ENCODE assay signal across 19 cellular contexts in the genomic region with DNA sequence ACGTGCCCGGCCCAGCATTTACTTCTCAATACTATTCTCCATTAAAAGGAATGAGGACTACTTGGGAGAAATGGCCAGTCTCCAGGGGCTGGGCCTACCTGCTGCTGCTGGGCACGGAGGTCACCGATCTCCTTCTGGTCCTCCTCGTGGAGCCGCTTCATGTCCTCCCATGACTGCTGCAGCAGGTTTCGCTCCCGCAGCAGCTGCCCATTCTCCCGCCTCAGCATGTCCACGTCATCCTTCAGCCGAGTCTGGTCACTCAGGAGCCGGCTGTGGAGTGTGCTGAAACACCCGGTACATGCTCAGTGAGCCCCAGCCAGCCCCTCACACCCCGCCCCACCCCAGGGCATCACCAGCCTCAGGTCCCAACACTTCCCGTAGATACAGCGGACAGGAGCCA.
DNase-seq lines count a peak whose midpoint lies in the region; ATAC-seq, FAIRE-seq and TF ChIP-seq lines count a peak whose summit lies in the region.
"Had no signal": no experiment of that assay in that cellular context is flagged by ENCODE, and none has a peak within 500 bp of the region (broad histone marks: within the 10 kb centered on the region; RNA-seq: fewer than 3 reads in every experiment).

No MANE protein-coding gene starts in this region.

- peaks cover 30% of the 10 kb centered on the region for H3K79me2 ChIP-seq in keratinocyte (ENCODE audit: control insufficient read depth, insufficient read depth, low read length)

- DNase-seq in RWPE1 (ENCODE audit: low spot score) (no peak), keratinocyte (ENCODE audit: low read depth, low spot score) (no peak), suprapubic skin (ENCODE audit: low spot score in 2 of 2) (no peak), gastrocnemius medialis (no peak), endodermal cell (no peak), RKO (ENCODE audit: low spot score) (no peak)
- DNase-seq: 8988T; AML-193; Caco-2; CD8-positive, alpha-beta memory T cell; DND-41; GDM1; GM23248; H7; IMR-90 had no signal

- peak overlapping the region; percentile 13 for H3K9ac ChIP-seq in keratinocyte (ENCODE audit: control insufficient read depth, extremely low read depth, insufficient read depth, low read length)
- no peak overlapping the region for H3K9ac ChIP-seq in endodermal cell (ENCODE audit: extremely low read depth, low read length, poor library complexity, severe bottlenecking)
- H3K9ac ChIP-seq: BLaER1, GM23248 had no signal

- H3K4me1 ChIP-seq in esophagus (ENCODE audit: control insufficient read depth in 2 of 2, insufficient read depth in 2 of 2, low read length in 1 of 2) (peaks cover 5 to 28% of the 10 kb centered on the region in 2 donors), keratinocyte (ENCODE audit: control insufficient read depth, extremely low read depth, insufficient read depth, low read length) (peaks cover 43% of the 10 kb centered on the region), suprapubic skin (peaks cover 42% of the 10 kb centered on the region), gastrocnemius medialis (peaks cover 0 to 5% of the 10 kb centered on the region in 2 donors), endodermal cell (ENCODE audit: control insufficient read depth, insufficient read depth, low read length) (peaks cover 16% of the 10 kb centered on the region)

- no peaks in the 10 kb centered on the region for H4K20me1 ChIP-seq in keratinocyte (ENCODE audit: control insufficient read depth, extremely low read depth, insufficient read depth, low read length)
- H4K20me1 ChIP-seq: BLaER1 had no signal

- peaks cover 52% of the 10 kb centered on the region for H3K36me3 Mint-ChIP-seq in endodermal cell (ENCODE audit: low read depth)
- H3K36me3 Mint-ChIP-seq: CD8-positive, alpha-beta memory T cell had no signal

- peak; percentile 36 for FAIRE-seq in keratinocyte (lab: Jason Lieb, UNC)
- FAIRE-seq: GM12892, GM19239 had no signal

- H3K36me3 ChIP-seq in esophagus (ENCODE audit: control insufficient read depth in 2 of 2, insufficient read depth in 2 of 2, low read length in 1 of 2) (peaks cover 0 to 15% of the 10 kb centered on the region in 2 donors), keratinocyte (ENCODE audit: control insufficient read depth in 2 of 2, extremely low read depth in 1 of 2, insufficient read depth in 2 of 2, low read length in 2 of 2) (peaks cover 1 to 38% of the 10 kb centered on the region in 2 experiments), suprapubic skin (peaks cover 39% of the 10 kb centered on the region), gastrocnemius medialis (peaks cover 0 to 42% of the 10 kb centered on the region in 2 donors), endodermal cell (ENCODE audit: control insufficient read depth, insufficient read depth, low read length) (peaks cover 44% of the 10 kb centered on the region)

- peaks cover 48% of the 10 kb centered on the region for H3K4me1 Mint-ChIP-seq in endodermal cell
- H3K4me1 Mint-ChIP-seq: CD8-positive, alpha-beta memory T cell had no signal

- TF ChIP-seq POLR2A in suprapubic skin (IDR thresholded peaks at IDR 0.05), result no peak
- TF ChIP-seq POLR2A in gastrocnemius medialis (IDR thresholded peaks at IDR 0.05), result no peak

- no peaks in the 10 kb centered on the region for H3K27me3 ChIP-seq in esophagus (ENCODE audit: control insufficient read depth in 1 of 2, insufficient read depth in 2 of 2, low read length in 2 of 2)
- H3K27me3 ChIP-seq in keratinocyte (ENCODE audit: control insufficient read depth, extremely low read depth, insufficient read depth, low read length), result no peaks in the 10 kb centered on the region
- no peaks in the 10 kb centered on the region for H3K27me3 ChIP-seq in suprapubic skin
- H3K27me3 ChIP-seq in gastrocnemius medialis, result no peaks in the 10 kb centered on the region
- no peaks in the 10 kb centered on the region for H3K27me3 ChIP-seq in endodermal cell (ENCODE audit: control insufficient read depth, insufficient read depth, low read length, poor library complexity, severe bottlenecking)
- H3K27me3 ChIP-seq: BLaER1 had no signal

- in situ Hi-C loops in gastrocnemius medialis (cut with MboI; ENCODE audit: low sequenced_read_pairs in 4 of 4), result no loop called here

- H3K4me2 ChIP-seq in keratinocyte (ENCODE audit: control insufficient read depth, extremely low read depth, insufficient read depth, low read depth, low read length), result no peak overlapping the region
- H3K4me2 ChIP-seq: BLaER1 had no signal

- intact Hi-C loops in gastrocnemius medialis (cut with DNase I; ENCODE audit: low total_unique reads), result no loop called here

- dilution Hi-C loops in keratinocyte (cut with MboI; ENCODE audit: extremely low pct_ligation_motif_present, low sequenced_read_pairs), result no loop called here

- CTCF ChIA-PET in RWPE1 (lab: Yijun Ruan, JAX), result no interaction called here

- H3K4me3 ChIP-seq in esophagus (ENCODE audit: low read depth in 1 of 2, low read length in 2 of 2) (no peak overlapping the region), keratinocyte (ENCODE audit: control insufficient read depth in 2 of 3, extremely low read depth in 1 of 3, insufficient read depth in 2 of 3, low read depth in 1 of 3, low read length in 3 of 3) (no peak overlapping the region), suprapubic skin (no peak overlapping the region), gastrocnemius medialis (no peak overlapping the region), endodermal cell (ENCODE audit: low read length) (no peak overlapping the region)
- H3K4me3 ChIP-seq: BLaER1, GM23248 had no signal

- H3K27me3 Mint-ChIP-seq in endodermal cell (ENCODE audit: insufficient read depth), result no peaks in the 10 kb centered on the region
- H3K27me3 Mint-ChIP-seq: CD8-positive, alpha-beta memory T cell had no signal

- TF ChIP-seq EP300 in suprapubic skin (IDR thresholded peaks at IDR 0.05), result no peak

- H3K27ac ChIP-seq in RWPE1 (peak overlapping the region; percentile 63), esophagus (ENCODE audit: low read depth in 2 of 2, low read length in 1 of 2) (peak overlapping the region; percentile 84 to 88), keratinocyte (ENCODE audit: control insufficient read depth, insufficient read depth, low read length) (peak overlapping the region; percentile 34), suprapubic skin (peak overlapping the region; percentile 62), gastrocnemius medialis (no peak overlapping the region), endodermal cell (ENCODE audit: low read depth, low read length) (no peak overlapping the region)
- H3K27ac ChIP-seq: BLaER1, GM23248 had no signal

- TF ChIP-seq CTCF in RWPE1 (conservative IDR thresholded peaks at IDR 0.05; ENCODE audit: low read depth), result no peak
- TF ChIP-seq CTCF in keratinocyte (optimal IDR thresholded peaks at IDR 0.05 in 1 of 3, IDR thresholded peaks at IDR 0.05 in 1 of 3, conservative IDR thresholded peaks at IDR 0.05 in 1 of 3; ENCODE audit: extremely low read depth in 1 of 3, insufficient read depth in 2 of 3, low read length in 3 of 3), result no peak
- TF ChIP-seq CTCF in suprapubic skin (IDR thresholded peaks at IDR 0.05), result no peak
- no peak for TF ChIP-seq CTCF in gastrocnemius medialis (IDR thresholded peaks at IDR 0.05 in 4 of 5, conservative IDR thresholded peaks at IDR 0.05 in 1 of 5)
- TF ChIP-seq CTCF in endodermal cell (conservative IDR thresholded peaks at IDR 0.05), result no peak

- no peaks in the 10 kb centered on the region for H3K9me3 ChIP-seq in esophagus (ENCODE audit: control insufficient read depth in 2 of 2, insufficient read depth in 1 of 2, low read depth in 1 of 2, low read length in 1 of 2)
- no peaks in the 10 kb centered on the region for H3K9me3 ChIP-seq in keratinocyte (ENCODE audit: control insufficient read depth, low read depth, low read length)
- no peaks in the 10 kb centered on the region for H3K9me3 ChIP-seq in suprapubic skin
- no peaks in the 10 kb centered on the region for H3K9me3 ChIP-seq in gastrocnemius medialis
- no peaks in the 10 kb centered on the region for H3K9me3 ChIP-seq in endodermal cell (ENCODE audit: control insufficient read depth, low read length)
- H3K9me3 ChIP-seq: BLaER1, Caco-2 had no signal

- no peak overlapping the region for H3K4me3 Mint-ChIP-seq in endodermal cell
- H3K4me3 Mint-ChIP-seq: CD8-positive, alpha-beta memory T cell had no signal

- 78 to 90% methylated on average over 16 of the region's 16 CpGs for WGBS in esophagus, 2 donors
- 77% methylated on average over 15 of the region's 16 CpGs for WGBS in suprapubic skin
- 96 to 99% methylated on average over 10 to 16 of the region's 16 CpGs for WGBS in endodermal cell (ENCODE audit: insufficient coverage in 1 of 2, insufficient read length in 1 of 2), 2 experiments

- ATAC-seq in gastrocnemius medialis, result no peak

- H3K27ac Mint-ChIP-seq in endodermal cell, result no peak overlapping the region

- H3K9me1 ChIP-seq in keratinocyte (ENCODE audit: control insufficient read depth, extremely low read depth, insufficient read depth, low read length), result peaks cover 7% of the 10 kb centered on the region

- H2AFZ ChIP-seq in keratinocyte (ENCODE audit: control insufficient read depth, low read length), result no peak overlapping the region
- H2AFZ ChIP-seq: GM23248 had no signal

- H3K9me3 Mint-ChIP-seq in endodermal cell, result no peaks in the 10 kb centered on the region
- H3K9me3 Mint-ChIP-seq: CD8-positive, alpha-beta memory T cell had no signal

- POLR2A ChIA-PET in RWPE1 (lab: Yijun Ruan, JAX; ENCODE audit: low non-redundant PET), result no interaction called here

Comparison
In these comparisons a context has a peak if more than half of its experiments do, and no peak if none do; other contexts are left out.
1. H3K27ac ChIP-seq: peak in RWPE1 (single experiment), esophagus (2 of 2), keratinocyte (single experiment) and suprapubic skin (single experiment); none in gastrocnemius medialis (0 of 4) and endodermal cell (single experiment).